In genomic region chr1:111454859-111455641, GRCh38 we compare ENCODE assay signal across 13 cellular contexts. TPM values are rescaled to one million over a fixed set of nuclear protein-coding genes. Genes with fewer than 3 reads are reported as not detected.
DNase-seq lines count a peak whose midpoint lies in the region; ATAC-seq lines count a peak whose summit lies in the region.
"Had no signal": no experiment of that assay in that cellular context is flagged by ENCODE, and none has a peak within 500 bp of the region (broad histone marks: within the 10 kb centered on the region; RNA-seq: fewer than 3 reads in every experiment).

No MANE protein-coding gene starts in this region.

- H3K27ac Mint-ChIP-seq in activated naive CD8-positive, alpha-beta T cell treated with anti-CD3 and anti-CD28 coated beads, Interleukin-2, amount 50 U/mL, for 24 hours, result peak overlapping the region; percentile 61
- peak overlapping the region; percentile 46 for H3K27ac Mint-ChIP-seq in stimulated activated effector memory CD8-positive, alpha-beta T cell treated with anti-CD3 and anti-CD28 coated beads, Interleukin-12 subunit alpha, Interleukin-12 subunit beta, amount 100 ng/mL, for 72 hours
- H3K27ac Mint-ChIP-seq: GM23338 had no signal

- peak; percentile 82 to 88 for ATAC-seq in activated T-cell treated with anti-CD3 and anti-CD28 coated beads, Interleukin-2, amount 50 U/mL, for 4 hours
- ATAC-seq in HG02610 (IDR thresholded peaks at IDR 0.05; ENCODE audit: unreplicated experiment) (peak; percentile 41), HG02588 (IDR thresholded peaks at IDR 0.05; ENCODE audit: unreplicated experiment) (no peak)
- peak; percentile 76 for ATAC-seq in activated naive CD8-positive, alpha-beta T cell treated with anti-CD3 and anti-CD28 coated beads, Interleukin-2, amount 50 U/mL, for 24 hours
- ATAC-seq in stimulated activated effector memory CD8-positive, alpha-beta T cell treated with anti-CD3 and anti-CD28 coated beads, Interleukin-12 subunit alpha, Interleukin-12 subunit beta, amount 100 ng/mL, for 72 hours, result peak; percentile 94
- ATAC-seq: GM23338 had no signal

- peaks cover 64% of the 10 kb centered on the region for H3K4me1 Mint-ChIP-seq in activated T-cell treated with anti-CD3 and anti-CD28 coated beads, Interleukin-2, amount 50 U/mL, for 4 hours (ENCODE audit: low read depth)
- peaks cover 62% of the 10 kb centered on the region for H3K4me1 Mint-ChIP-seq in activated naive CD8-positive, alpha-beta T cell treated with anti-CD3 and anti-CD28 coated beads, Interleukin-2, amount 50 U/mL, for 24 hours
- peaks cover 59% of the 10 kb centered on the region for H3K4me1 Mint-ChIP-seq in stimulated activated effector memory CD8-positive, alpha-beta T cell treated with anti-CD3 and anti-CD28 coated beads, Interleukin-12 subunit alpha, Interleukin-12 subunit beta, amount 100 ng/mL, for 72 hours

- peaks cover 56% of the 10 kb centered on the region for H3K36me3 Mint-ChIP-seq in activated T-cell treated with anti-CD3 and anti-CD28 coated beads, Interleukin-2, amount 50 U/mL, for 4 hours (ENCODE audit: insufficient read depth)
- H3K36me3 Mint-ChIP-seq in activated naive CD8-positive, alpha-beta T cell treated with anti-CD3 and anti-CD28 coated beads, Interleukin-2, amount 50 U/mL, for 24 hours (ENCODE audit: low read depth), result peaks cover 68% of the 10 kb centered on the region
- peaks cover 89% of the 10 kb centered on the region for H3K36me3 Mint-ChIP-seq in stimulated activated effector memory CD8-positive, alpha-beta T cell treated with anti-CD3 and anti-CD28 coated beads, Interleukin-12 subunit alpha, Interleukin-12 subunit beta, amount 100 ng/mL, for 72 hours

- peak overlapping the region; percentile 48 for H3K4me3 Mint-ChIP-seq in activated T-cell treated with anti-CD3 and anti-CD28 coated beads, Interleukin-2, amount 50 U/mL, for 4 hours
- peak overlapping the region; percentile 16 for H3K4me3 Mint-ChIP-seq in activated naive CD8-positive, alpha-beta T cell treated with anti-CD3 and anti-CD28 coated beads, Interleukin-2, amount 50 U/mL, for 24 hours
- peak overlapping the region; percentile 31 for H3K4me3 Mint-ChIP-seq in stimulated activated effector memory CD8-positive, alpha-beta T cell treated with anti-CD3 and anti-CD28 coated beads, Interleukin-12 subunit alpha, Interleukin-12 subunit beta, amount 100 ng/mL, for 72 hours
- H3K4me3 Mint-ChIP-seq: GM23338 had no signal

- DNase-seq in activated T-cell treated with anti-CD3 and anti-CD28 coated beads, Interleukin-2, amount 50 U/mL, for 4 hours, result no peak
- no peak for DNase-seq in activated T-cell treated with anti-CD3 and anti-CD28 coated beads, Interleukin-2, amount 50 U/mL, for 1 hour
- DNase-seq in activated naive CD8-positive, alpha-beta T cell treated with anti-CD3 and anti-CD28 coated beads, Interleukin-2, amount 50 U/mL, for 24 hours, result no peak
- DNase-seq in stimulated activated effector memory CD8-positive, alpha-beta T cell treated with anti-CD3 and anti-CD28 coated beads, Interleukin-12 subunit alpha, Interleukin-12 subunit beta, amount 100 ng/mL, for 72 hours (ENCODE audit: low spot score in 2 of 2), result no peak
- DNase-seq in GM19238 (ENCODE audit: insufficient read length, low spot score), result no peak
- no peak for DNase-seq in OCI-M2 (lab: John Stamatoyannopoulos, UW; ENCODE audit: unreplicated experiment)
- DNase-seq: Calu3, caudate nucleus, NCI-H1105, transverse colon had no signal

- H3K27me3 Mint-ChIP-seq in activated T-cell treated with anti-CD3 and anti-CD28 coated beads, Interleukin-2, amount 50 U/mL, for 4 hours (ENCODE audit: low read depth), result no peaks in the 10 kb centered on the region
- no peaks in the 10 kb centered on the region for H3K27me3 Mint-ChIP-seq in activated naive CD8-positive, alpha-beta T cell treated with anti-CD3 and anti-CD28 coated beads, Interleukin-2, amount 50 U/mL, for 24 hours

- H3K9me3 Mint-ChIP-seq in activated T-cell treated with anti-CD3 and anti-CD28 coated beads, Interleukin-2, amount 50 U/mL, for 4 hours, result no peaks in the 10 kb centered on the region
- H3K9me3 Mint-ChIP-seq in activated naive CD8-positive, alpha-beta T cell treated with anti-CD3 and anti-CD28 coated beads, Interleukin-2, amount 50 U/mL, for 24 hours, result no peaks in the 10 kb centered on the region
- no peaks in the 10 kb centered on the region for H3K9me3 Mint-ChIP-seq in stimulated activated effector memory CD8-positive, alpha-beta T cell treated with anti-CD3 and anti-CD28 coated beads, Interleukin-12 subunit alpha, Interleukin-12 subunit beta, amount 100 ng/mL, for 72 hours
- H3K9me3 Mint-ChIP-seq: GM23338 had no signal

RNA-seq across cellular contexts. Expression of gene ATP5PB, which starts 5.8 kb away (rescaled TPM):
- total RNA-seq in activated T-cell treated with anti-CD3 and anti-CD28 coated beads, Interleukin-2, amount 50 U/mL, for 4 hours, result 100 to 1,000 TPM; 301 to 332 (median 319) TPM

RNA-seq across cellular contexts. Expression of gene WDR77, which starts 6.0 kb away (rescaled TPM):
- total RNA-seq in activated T-cell treated with anti-CD3 and anti-CD28 coated beads, Interleukin-2, amount 50 U/mL, for 4 hours, result 10 to 100 TPM; 89.6 to 95.0 (median 93.7) TPM

RNA-seq across cellular contexts. Expression of gene C1orf162, which starts 18.7 kb away (rescaled TPM):
- total RNA-seq in activated T-cell treated with anti-CD3 and anti-CD28 coated beads, Interleukin-2, amount 50 U/mL, for 4 hours, result 1 to 10 TPM; 2.6 to 3.6 (median 2.6) TPM

RNA-seq across cellular contexts. Expression of gene OVGP1, which starts 27.5 kb away (rescaled TPM):
- 1 to 10 TPM in 2 of 3 donors, under 1 TPM in 1; 0.76 to 1.9 (median 1.2) TPM for total RNA-seq in activated T-cell treated with anti-CD3 and anti-CD28 coated beads, Interleukin-2, amount 50 U/mL, for 4 hours

RNA-seq across cellular contexts. Expression of gene ADORA3, which starts 48.4 kb away (rescaled TPM):
- not detected for total RNA-seq in activated T-cell treated with anti-CD3 and anti-CD28 coated beads, Interleukin-2, amount 50 U/mL, for 4 hours
- total RNA-seq: Calu3, GM23338 had no signal
